8 cellular contexts compared by ENCODE assay signal in the genomic region with DNA sequence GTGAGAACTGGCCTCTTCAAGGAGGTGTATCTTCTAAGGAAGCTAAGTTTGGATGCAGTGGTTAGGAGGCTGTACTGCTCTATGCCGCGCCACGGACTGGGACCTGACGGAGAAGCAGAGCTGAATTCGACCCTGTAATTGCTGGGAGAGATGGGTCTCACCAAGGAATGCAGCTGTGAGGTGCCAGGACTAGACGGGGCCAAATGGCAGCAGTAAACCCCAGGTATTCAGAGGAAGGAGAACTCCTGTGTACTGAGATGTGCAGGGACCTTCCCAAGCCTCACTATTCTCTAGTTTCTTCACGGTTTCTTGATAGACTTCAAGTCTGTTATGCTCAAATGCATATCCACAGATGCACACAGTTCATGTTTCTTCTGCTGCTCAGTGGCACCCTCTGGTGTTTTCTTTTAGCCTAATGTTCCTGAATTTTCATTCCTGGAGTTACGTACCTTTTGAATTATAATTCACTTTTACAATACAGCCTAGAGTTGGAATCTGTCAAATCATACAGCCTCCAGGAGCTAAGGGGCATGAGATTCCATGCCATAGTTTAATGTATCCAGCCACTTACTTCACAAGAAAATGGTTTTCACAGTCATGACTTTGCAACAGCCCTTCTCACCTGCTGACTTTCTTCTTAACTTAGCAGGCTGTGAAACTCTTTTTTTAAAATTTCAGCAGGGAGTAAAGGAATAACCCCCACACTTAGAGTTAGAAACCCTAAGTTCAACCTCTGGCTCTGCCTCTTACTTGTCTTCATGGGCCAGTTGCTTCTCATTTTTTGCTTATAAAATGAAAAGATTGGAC.
DNase-seq lines count a peak whose midpoint lies in the region; ATAC-seq and TF ChIP-seq lines count a peak whose summit lies in the region.

No MANE protein-coding gene starts in this region.

- no peaks in the 10 kb centered on the region for H4K20me1 ChIP-seq in HCT116 (ENCODE audit: insufficient read depth)

- RAD21 ChIA-PET in HCT116 (lab: Charles Lee; ENCODE audit: low non-redundant PET in 1 of 2, low total read pairs in 2 of 2, uncharacterized antibody in 2 of 2, unreplicated experiment in 2 of 2): no interaction called here

- no peak overlapping the region for H3K4me2 ChIP-seq in HCT116 (ENCODE audit: low read length)

- WGBS in thyroid gland, 2 donors: 63 to 67% methylated on average over 8 of the region's 8 CpGs

- H3K27me3 ChIP-seq in HCT116 (ENCODE audit: insufficient read depth, low read length) (no peaks in the 10 kb centered on the region), thyroid gland (no peaks in the 10 kb centered on the region)

- H3K27ac ChIP-seq in HCT116 (ENCODE audit: low read depth, low read length) (no peak overlapping the region), thyroid gland (no peak overlapping the region)

- H3K4me1 ChIP-seq in HCT116 (ENCODE audit: control insufficient read depth in 1 of 2, insufficient read depth in 2 of 2, low read length in 2 of 2) (no peaks in the 10 kb centered on the region), thyroid gland (peaks cover 7 to 22% of the 10 kb centered on the region in 2 donors)

- H3K9me2 ChIP-seq in HCT116 (ENCODE audit: insufficient read depth): no peaks in the 10 kb centered on the region

- POLR2A ChIA-PET in HCT116 (lab: Charles Lee): no interaction called here

- H3K9me3 ChIP-seq in HCT116 (ENCODE audit: control insufficient read depth in 1 of 2, insufficient read depth in 1 of 2, low read depth in 1 of 2, low read length in 2 of 2): no peaks in the 10 kb centered on the region
- H3K9me3 ChIP-seq in thyroid gland: no peaks in the 10 kb centered on the region

- no peaks in the 10 kb centered on the region for H3K79me2 ChIP-seq in HCT116 (ENCODE audit: insufficient read depth, low read length)

- H3K4me3 ChIP-seq in HCT116 (replicated peaks in 1 of 2; ENCODE audit: low read depth in 1 of 2, low read length in 2 of 2): no peak overlapping the region
- no peak overlapping the region for H3K4me3 ChIP-seq in thyroid gland (replicated peaks in 1 of 3)

- CTCF ChIA-PET in HCT116 (lab: Charles Lee): interaction anchor here (2.2 to 4.0 kb wide), 3 partner anchors 8 to 240 kb away, joined by 9 to 68 read pairs (median 20); no protein-coding TSS in a partner anchor

- peak; percentile 39 to 76 (median 63); a peak in 5 of 6 replicates for TF ChIP-seq CTCF in HCT116 (IDR thresholded peaks at IDR 0.05 in 2 of 3, conservative IDR thresholded peaks at IDR 0.05 in 1 of 3; ENCODE audit: borderline replicate concordance in 1 of 3, insufficient read depth in 1 of 3, low read depth in 2 of 3, low read length in 2 of 3)
- peak; percentile 27 to 72 (median 54) for TF ChIP-seq CTCF in thyroid gland (IDR thresholded peaks at IDR 0.05)

- in situ Hi-C loops in SK-MEL-5 (cut with HindIII; ENCODE audit: low pct_unique_long_range_greater_than_20kb, low sequenced_read_pairs): no loop called here

- TF ChIP-seq POLR2A in HCT116 (IDR thresholded peaks at IDR 0.05; ENCODE audit: borderline replicate concordance, extremely low read depth, insufficient read depth, insufficient read length) (no peak), thyroid gland (IDR thresholded peaks at IDR 0.05) (no peak)

- intact Hi-C loops in HCT116 (cut with micrococcal nuclease) (loop anchor here (2.0 kb wide), 1 partner anchor 122 kb away; no protein-coding TSS in a partner anchor), thyroid gland (cut with DNase I) (no loop called here)

- BruUV-seq in HCT116 (replicated peaks; lab: Mats Ljungman, UMichigan): no TSS peak

- peak; percentile 50 for DNase-seq in AG08396 (ENCODE audit: low spot score)
- peak; percentile 23 for DNase-seq in HCT116 (ENCODE audit: low read depth, low spot score)
- peak; percentile 63 for DNase-seq in SK-MEL-5 (ENCODE audit: low read depth, low spot score)
- DNase-seq in foreskin melanocyte: peak; percentile 14
- DNase-seq in thyroid gland: no peak

- ATAC-seq in HCT116 (peak; percentile 76), HG03460 (IDR thresholded peaks at IDR 0.05; ENCODE audit: unreplicated experiment) (no peak), GM18873 (IDR thresholded peaks at IDR 0.05; ENCODE audit: low FRiP score, unreplicated experiment) (no peak), HG02981 (IDR thresholded peaks at IDR 0.05; ENCODE audit: unreplicated experiment) (no peak)

- H2AFZ ChIP-seq in HCT116 (ENCODE audit: low read depth, low read length, poor library complexity, severe bottlenecking): no peak overlapping the region

- no peak overlapping the region for H3K9ac ChIP-seq in HCT116 (ENCODE audit: low read length)

- peak; percentile 53 for TF ChIP-seq RAD21 in HCT116 (IDR thresholded peaks at IDR 0.05; ENCODE audit: low read depth)

- no peaks in the 10 kb centered on the region for H3K36me3 ChIP-seq in HCT116 (ENCODE audit: control insufficient read depth in 1 of 2, insufficient read depth in 2 of 2, low read length in 2 of 2)
- no peaks in the 10 kb centered on the region for H3K36me3 ChIP-seq in thyroid gland

TF ChIP-seq in HCT116, 20 proteins besides CTCF, POLR2A, EP300 and RAD21:
- no peak for TF ChIP-seq REST (IDR thresholded peaks at IDR 0.05; ENCODE audit: low read depth)
- TF ChIP-seq, protein P1, sequence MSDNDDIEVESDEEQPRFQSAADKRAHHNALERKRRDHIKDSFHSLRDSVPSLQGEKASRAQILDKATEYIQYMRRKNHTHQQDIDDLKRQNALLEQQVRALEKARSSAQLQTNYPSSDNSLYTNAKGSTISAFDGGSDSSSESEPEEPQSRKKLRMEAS (IDR thresholded peaks at IDR 0.05): no peak
- TF ChIP-seq FOSL1 (IDR thresholded peaks at IDR 0.05; ENCODE audit: low read depth): no peak
- TF ChIP-seq JUND (IDR thresholded peaks at IDR 0.05): no peak
- no peak for TF ChIP-seq ATF3 (IDR thresholded peaks at IDR 0.05)
- TF ChIP-seq YY1 (IDR thresholded peaks at IDR 0.05; ENCODE audit: extremely low read depth, insufficient replicate concordance, low read depth, low read length): no peak
- no peak for TF ChIP-seq CBX3 (IDR thresholded peaks at IDR 0.05; ENCODE audit: low read depth)
- no peak for TF ChIP-seq SRF (IDR thresholded peaks at IDR 0.05; ENCODE audit: low read depth)
- TF ChIP-seq EZH2phosphoT487 (IDR thresholded peaks at IDR 0.05; ENCODE audit: borderline replicate concordance): no peak
- no peak for TF ChIP-seq ZBTB33 (IDR thresholded peaks at IDR 0.05; ENCODE audit: extremely low read depth, insufficient replicate concordance, low read length)
- TF ChIP-seq EGR1 (IDR thresholded peaks at IDR 0.05; ENCODE audit: low read depth): no peak
- TF ChIP-seq TCF7L2 (IDR thresholded peaks at IDR 0.05; ENCODE audit: borderline replicate concordance, extremely low read depth, insufficient read depth, insufficient read length): no peak
- TF ChIP-seq ZFX (IDR thresholded peaks at IDR 0.05): no peak
- TF ChIP-seq ZNF274 (IDR thresholded peaks at IDR 0.05; ENCODE audit: low read depth, low read length): no peak
- TF ChIP-seq ELF1 (IDR thresholded peaks at IDR 0.05; ENCODE audit: borderline replicate concordance, low read depth): no peak

Comparison
In these comparisons a context has a peak if more than half of its experiments do, and no peak if none do; other contexts are left out.
1. DNase-seq: peak in AG08396 (single experiment), HCT116 (single experiment), SK-MEL-5 (single experiment) and foreskin melanocyte (single experiment); none in thyroid gland (0 of 2).